ENCODE assay signal across 8 cellular contexts in the genomic region with DNA sequence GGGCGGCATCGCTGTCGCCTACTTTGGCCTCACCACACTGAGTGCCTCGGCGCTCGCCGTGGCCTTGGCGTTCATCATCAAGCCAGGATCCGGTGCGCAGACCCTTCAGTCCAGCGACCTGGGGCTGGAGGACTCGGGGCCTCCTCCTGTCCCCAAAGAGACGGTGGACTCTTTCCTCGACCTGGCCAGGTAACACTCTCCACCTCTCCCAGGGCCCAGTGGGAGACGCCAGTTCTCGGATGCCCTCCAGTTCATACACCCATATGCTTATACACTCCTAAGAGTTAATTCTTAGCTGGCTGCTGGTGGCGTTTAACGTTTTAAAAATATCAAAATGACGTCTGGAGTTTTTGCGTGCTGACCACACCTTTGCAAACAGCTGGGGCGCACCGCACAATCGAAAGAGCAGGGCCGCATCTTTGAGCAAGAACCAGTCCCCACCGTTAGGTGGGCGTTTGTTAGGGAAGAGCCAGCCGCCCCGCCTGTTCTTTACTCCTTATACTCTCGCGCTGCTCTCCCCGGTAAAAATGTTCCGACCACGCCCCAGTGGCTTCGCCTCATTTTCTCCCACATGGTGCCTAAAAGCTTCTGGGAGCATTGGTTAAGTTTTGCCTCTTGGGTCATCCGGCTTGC. TPM values are rescaled to one million over a fixed set of nuclear protein-coding genes. Genes with fewer than 3 reads are reported as not detected.
DNase-seq lines count a peak whose midpoint lies in the region; ATAC-seq, FAIRE-seq and TF ChIP-seq lines count a peak whose summit lies in the region.

No MANE protein-coding gene starts in this region.

- no peaks in the 10 kb centered on the region for H3K9me3 Mint-ChIP-seq in activated naive CD8-positive, alpha-beta T cell (ENCODE audit: low read depth)

- H2AK5ac ChIP-seq in IMR-90 (ENCODE audit: low read depth, low read length) = peak overlapping the region; percentile 35; the same call in 1 of the 2 replicates

- H3K4me3 ChIP-seq in IMR-90 (ENCODE audit: insufficient read depth, low read depth, low read length) (peak overlapping the region; percentile 78), keratinocyte (ENCODE audit: control insufficient read depth in 2 of 3, extremely low read depth in 1 of 3, insufficient read depth in 2 of 3, low read depth in 1 of 3, low read length in 3 of 3) (peak overlapping the region; percentile 68 to 85 (median 69))

- peak overlapping the region; percentile 91 for H2AFZ ChIP-seq in IMR-90 (replicated peaks; ENCODE audit: low read length, poor library complexity)
- no peak overlapping the region for H2AFZ ChIP-seq in keratinocyte (ENCODE audit: control insufficient read depth, low read length)

- in situ Hi-C loops in IMR-90 (cut with MboI; ENCODE audit: low sequenced_read_pairs) = no loop called here

- H3K27ac ChIP-seq in IMR-90 (ENCODE audit: insufficient read depth, low read length) (no peak overlapping the region; the same call in 1 of the 2 replicates), keratinocyte (ENCODE audit: control insufficient read depth, insufficient read depth, low read length) (peak overlapping the region; percentile 22), substantia nigra (ENCODE audit: low read depth, low read length, poor library complexity, severe bottlenecking) (peak overlapping the region; percentile 70)

- H3K27me3 ChIP-seq in IMR-90 (ENCODE audit: control insufficient read depth, insufficient read depth, low read length) = no peaks in the 10 kb centered on the region
- H3K27me3 ChIP-seq in keratinocyte (ENCODE audit: control insufficient read depth, extremely low read depth, insufficient read depth, low read length) = no peaks in the 10 kb centered on the region

- peak overlapping the region; percentile 88 for H2AK9ac ChIP-seq in IMR-90 (replicated peaks; ENCODE audit: low read depth, low read length, poor library complexity)

- H3K9me3 ChIP-seq in IMR-90 (ENCODE audit: control insufficient read depth, insufficient read depth, low read length) = no peaks in the 10 kb centered on the region
- H3K9me3 ChIP-seq in keratinocyte (ENCODE audit: control insufficient read depth, low read depth, low read length) = no peaks in the 10 kb centered on the region

- H3K27me3 Mint-ChIP-seq in activated naive CD8-positive, alpha-beta T cell = peaks cover 5% of the 10 kb centered on the region

- peak overlapping the region; percentile 1; the same call in 1 of the 2 replicates for H3K14ac ChIP-seq in IMR-90 (replicated peaks; ENCODE audit: low read depth, low read length)

- peaks cover 4% of the 10 kb centered on the region for H3K36me3 Mint-ChIP-seq in activated naive CD8-positive, alpha-beta T cell

- peaks cover 10% of the 10 kb centered on the region for H3K4me1 ChIP-seq in IMR-90 (ENCODE audit: control insufficient read depth, insufficient read depth, low read length)
- peaks cover 21% of the 10 kb centered on the region for H3K4me1 ChIP-seq in keratinocyte (ENCODE audit: control insufficient read depth, extremely low read depth, insufficient read depth, low read length)

- H3K18ac ChIP-seq in IMR-90 (ENCODE audit: low read depth, low read length) = no peak overlapping the region

- H3K36me3 ChIP-seq in IMR-90 (ENCODE audit: control insufficient read depth, insufficient read depth, low read length) = no peaks in the 10 kb centered on the region
- peaks cover 0 to 3% of the 10 kb centered on the region in 2 experiments for H3K36me3 ChIP-seq in keratinocyte (ENCODE audit: control insufficient read depth in 2 of 2, extremely low read depth in 1 of 2, insufficient read depth in 2 of 2, low read length in 2 of 2)

- TF ChIP-seq RAD21 in IMR-90 (IDR thresholded peaks at IDR 0.05; ENCODE audit: low read length) = no peak

- dilution Hi-C loops in IMR-90 (cut with HindIII; ENCODE audit: low sequenced_read_pairs, unreplicated experiment) = no loop called here
- dilution Hi-C loops in keratinocyte (cut with MboI; ENCODE audit: extremely low pct_ligation_motif_present, low sequenced_read_pairs) = no loop called here

- DNase-seq in NCI-H1694 (lab: John Stamatoyannopoulos, UW) (peak; percentile 0), NCI-H1694 treated with DMSO at 0.1 percent for 48 hours (lab: John Stamatoyannopoulos, UW) (no peak), IMR-90 (no peak), keratinocyte (ENCODE audit: low read depth, low spot score) (no peak), substantia nigra (lab: John Stamatoyannopoulos, UW) (peak in 4 of 49 donors; percentile 5 to 57 (median 18)), NCI-H2081 treated with DMSO at 0.1 percent for 48 hours (lab: John Stamatoyannopoulos, UW) (no peak)

- H2BK15ac ChIP-seq in IMR-90 (ENCODE audit: low read depth, low read length) = no peak overlapping the region

- POLR2A ChIA-PET in IMR-90 (lab: Charles Lee; ENCODE audit: unreplicated experiment) = interaction anchor here (0.9 kb wide), 1 partner anchor 9 kb away, joined by 3 read pairs; no protein-coding TSS in a partner anchor

- H2BK120ac ChIP-seq in IMR-90 (ENCODE audit: low read depth, low read length) = no peak overlapping the region

- H3K9me1 ChIP-seq in IMR-90 (ENCODE audit: insufficient read depth, low read length) (peaks cover 4% of the 10 kb centered on the region), keratinocyte (ENCODE audit: control insufficient read depth, extremely low read depth, insufficient read depth, low read length) (no peaks in the 10 kb centered on the region)

- TF ChIP-seq POLR2A in IMR-90 (IDR thresholded peaks at IDR 0.05; ENCODE audit: low read depth, low read length) = no peak

- H3K9ac ChIP-seq in IMR-90 (ENCODE audit: low read depth, low read length) (peak overlapping the region; percentile 64), keratinocyte (ENCODE audit: control insufficient read depth, extremely low read depth, insufficient read depth, low read length) (peak overlapping the region; percentile 86)

- no peaks in the 10 kb centered on the region for H3K79me2 ChIP-seq in keratinocyte (ENCODE audit: control insufficient read depth, insufficient read depth, low read length)

- no peak overlapping the region; a peak in 1 of 4 replicates for H4K8ac ChIP-seq in IMR-90 (ENCODE audit: low read depth in 2 of 2, low read length in 2 of 2)

- peak overlapping the region; percentile 32; the same call in 1 of the 2 replicates for H4K91ac ChIP-seq in IMR-90 (ENCODE audit: insufficient read depth, low read depth, low read length)

- CTCF ChIA-PET in IMR-90 (lab: Yijun Ruan, JAX) = no interaction called here

- no peak for FAIRE-seq in keratinocyte (lab: Jason Lieb, UNC)

- H3K4me2 ChIP-seq in IMR-90 (ENCODE audit: low read depth, low read length) (peak overlapping the region; percentile 84), keratinocyte (ENCODE audit: control insufficient read depth, extremely low read depth, insufficient read depth, low read depth, low read length) (peak overlapping the region; percentile 90)

- peaks cover 16% of the 10 kb centered on the region for H3K4me1 Mint-ChIP-seq in activated naive CD8-positive, alpha-beta T cell (ENCODE audit: low read depth)

- peak overlapping the region; percentile 19 for H3K27ac Mint-ChIP-seq in activated naive CD8-positive, alpha-beta T cell

- WGBS in IMR-90 (ENCODE audit: extremely low coverage in 2 of 2, insufficient read length in 1 of 2), 2 experiments = 26% methylated on average over 15 of the region's 35 CpGs; no CpG with 5 or more reads in 1 of the 2 experiments

- H4K20me1 ChIP-seq in IMR-90 (ENCODE audit: insufficient read depth, low read length) (peaks cover 23% of the 10 kb centered on the region; the same call in 1 of the 2 replicates), keratinocyte (ENCODE audit: control insufficient read depth, extremely low read depth, insufficient read depth, low read length) (no peaks in the 10 kb centered on the region)

- H3K79me1 ChIP-seq in IMR-90 (ENCODE audit: low read depth in 1 of 2, low read length in 2 of 2) = peaks cover 31 to 53% of the 10 kb centered on the region in 2 experiments; a peak in 3 of 4 replicates

- no peak overlapping the region for H4K5ac ChIP-seq in IMR-90 (ENCODE audit: low read depth, low read length)

- peak overlapping the region; percentile 61 for H3K4ac ChIP-seq in IMR-90 (ENCODE audit: low read depth, low read length)

- intact Hi-C loops in IMR-90 (cut with micrococcal nuclease) = loop anchor here (5.0 kb wide), 2 partner anchors 38 to 52 kb away; no protein-coding TSS in a partner anchor

- ATAC-seq in IMR-90 (ENCODE audit: low read depth) (no peak), GM21367 (IDR thresholded peaks at IDR 0.05; ENCODE audit: unreplicated experiment) (no peak)

- no peak overlapping the region; the same call in 1 of the 2 replicates for H3K56ac ChIP-seq in IMR-90 (ENCODE audit: extremely low read depth, insufficient read depth, low read length)

- peak overlapping the region; percentile 83 for H3K4me3 Mint-ChIP-seq in activated naive CD8-positive, alpha-beta T cell

- no TSS peak for BruUV-seq in IMR-90 (replicated peaks; lab: Mats Ljungman, UMichigan)

- no peak overlapping the region for H2BK20ac ChIP-seq in IMR-90 (ENCODE audit: low read depth, low read length)

- no peak for TF ChIP-seq CTCF in IMR-90 (conservative IDR thresholded peaks at IDR 0.05; ENCODE audit: low read depth, low read length)
- no peak for TF ChIP-seq CTCF in keratinocyte (optimal IDR thresholded peaks at IDR 0.05 in 1 of 3, IDR thresholded peaks at IDR 0.05 in 1 of 3, conservative IDR thresholded peaks at IDR 0.05 in 1 of 3; ENCODE audit: extremely low read depth in 1 of 3, insufficient read depth in 2 of 3, low read length in 3 of 3)

- H2BK5ac ChIP-seq in IMR-90 (ENCODE audit: low read depth, low read length, poor library complexity, severe bottlenecking) = no peak overlapping the region

- peak overlapping the region; percentile 60; the same call in 1 of the 2 replicates for H3K23ac ChIP-seq in IMR-90 (ENCODE audit: low read depth, low read length)

TF ChIP-seq in IMR-90, 13 proteins besides CTCF, POLR2A, EP300 and RAD21:
- TF ChIP-seq NFE2L2 (IDR thresholded peaks at IDR 0.05; ENCODE audit: low read depth, low read length) (no peak), MAFK (IDR thresholded peaks at IDR 0.05; ENCODE audit: low read depth, low read length) (no peak), MXI1 (IDR thresholded peaks at IDR 0.05; ENCODE audit: borderline replicate concordance, low read depth, low read length) (no peak), CEBPB (IDR thresholded peaks at IDR 0.05; ENCODE audit: low read depth, low read length) (no peak)

RNA-seq across cellular contexts. Expression of gene SLC1A4, which starts 0.9 kb away (rescaled TPM):
- total RNA-seq in IMR-90 (2012; rRNA removed) = 6.9 and 8.1 TPM in 2 replicates
- polyA plus RNA-seq in IMR-90 (2012; rRNA removed) (5.9 and 6.8 TPM in 2 replicates), keratinocyte (6.3 to 9.2 TPM (median 8.2 TPM) in 3 replicates)
- polyA plus RNA-seq in IMR-90 (2012; cell fraction: cytosol; rRNA removed) = 3.6 and 4.9 TPM in 2 replicates
- 5.5 and 6.4 TPM in 2 replicates for polyA plus RNA-seq in IMR-90 (2012; cell fraction: nucleus; rRNA removed; ENCODE audit: low replicate concordance)
- 8.0 TPM for polyA plus RNA-seq in keratinocyte (2011; ENCODE audit: low read depth)
- 6.0 and 7.4 TPM in 2 replicates for polyA plus RNA-seq in keratinocyte (2011; cell fraction: cytosol; rRNA removed)
- 16.6 and 17.1 TPM in 2 replicates for polyA plus RNA-seq in keratinocyte (2011; cell fraction: nucleus; rRNA removed)
- 8.3 and 9.0 TPM in 2 replicates for polyA plus RNA-seq in keratinocyte (2012; ENCODE audit: low replicate concordance)
- 14.6 to 32.8 TPM (median 16.0 TPM) in 3 replicates for polyA minus RNA-seq in keratinocyte
- 16.1 TPM for polyA minus RNA-seq in keratinocyte (2011; cell fraction: cytosol; rRNA and poly(A)+ RNA removed)
- polyA minus RNA-seq in keratinocyte (2011; cell fraction: nucleus; rRNA and poly(A)+ RNA removed) = 15.9 and 19.9 TPM in 2 replicates
